In the genomic region with DNA sequence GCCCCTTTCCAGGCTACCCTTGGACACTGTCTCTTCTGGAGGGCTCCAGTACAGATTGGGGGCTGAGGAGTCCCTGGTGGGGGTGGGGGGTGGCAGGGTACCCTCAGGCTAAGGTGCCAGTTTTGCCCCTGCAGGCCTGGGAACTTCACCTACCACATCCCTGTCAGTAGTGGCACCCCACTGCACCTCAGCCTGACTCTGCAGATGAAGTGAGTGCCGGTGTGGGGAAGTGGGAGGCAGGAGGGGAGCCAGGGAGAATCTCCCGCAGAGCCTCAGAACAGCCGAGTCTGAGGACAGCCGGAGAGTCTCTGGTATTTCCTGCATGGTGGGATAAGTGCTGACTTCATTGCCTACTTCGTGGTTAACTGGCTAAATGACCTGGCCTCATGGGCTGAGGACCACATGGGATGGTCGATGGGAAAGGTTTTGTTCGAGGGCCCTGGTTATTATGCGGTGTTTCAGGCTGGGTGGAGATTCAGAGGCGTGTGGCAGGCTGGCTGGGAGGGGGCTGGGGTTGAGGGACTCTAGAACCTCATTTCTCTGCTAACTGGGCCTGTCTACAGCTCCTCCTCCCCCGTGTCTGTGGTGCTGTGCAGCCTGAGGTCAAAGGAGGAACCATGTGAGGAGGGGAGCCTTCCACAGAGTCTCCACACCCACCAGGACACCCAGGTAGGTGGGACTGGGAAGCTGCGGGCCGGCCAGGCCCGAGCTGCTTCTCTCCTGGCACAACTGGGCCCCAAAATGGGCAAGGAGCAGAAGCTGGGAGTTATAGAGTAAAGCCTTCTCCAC, we compare ENCODE assay signal across 1 cellular context.
TF ChIP-seq lines count a peak whose summit lies in the region.

No MANE protein-coding gene starts in this region.

TF ChIP-seq in K562, 482 proteins besides CTCF, POLR2A, EP300 and RAD21:
- TF ChIP-seq RBFOX2 (IDR thresholded peaks at IDR 0.05; ENCODE audit: low read depth, low read length): peak; percentile 22; the same call in 1 of the 2 replicates
- no peak for TF ChIP-seq GATAD2B (IDR thresholded peaks at IDR 0.05; ENCODE audit: borderline replicate concordance)
- 0 out of 4 replicates have a peak, but pooled peaks of 1 of the 2 experiments have one; percentile 37 for TF ChIP-seq TEAD1 (CRISPR knock-in tag; IDR thresholded peaks at IDR 0.05)
- TF ChIP-seq ZNF324 (CRISPR knock-in tag; IDR thresholded peaks at IDR 0.05): no peak
